ENCODE assay signal across 19 cellular contexts in the genomic region with DNA sequence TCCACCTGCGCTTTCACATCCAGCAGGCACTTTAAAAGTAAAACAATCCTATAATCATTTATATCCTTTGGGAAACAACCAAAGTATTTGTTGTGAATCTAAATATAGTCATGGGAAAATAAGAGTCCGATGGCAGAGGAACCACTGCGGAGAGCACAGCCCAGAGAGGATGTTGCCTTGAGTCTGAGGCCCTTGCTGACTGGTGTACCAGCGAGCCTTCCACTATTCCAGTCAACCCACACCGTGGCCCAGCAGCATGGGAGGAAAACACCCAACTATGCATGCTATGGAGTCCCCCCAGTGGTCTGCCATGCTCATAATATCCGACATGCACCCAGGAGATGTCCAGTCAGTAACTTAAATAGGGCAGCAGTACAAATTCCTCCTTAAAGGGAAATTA. TPM values are rescaled to one million over a fixed set of nuclear protein-coding genes. Genes with fewer than 3 reads are reported as not detected.
DNase-seq lines count a peak whose midpoint lies in the region; ATAC-seq, FAIRE-seq and TF ChIP-seq lines count a peak whose summit lies in the region.
"Had no signal": no experiment of that assay in that cellular context is flagged by ENCODE, and none has a peak within 500 bp of the region (broad histone marks: within the 10 kb centered on the region; RNA-seq: fewer than 3 reads in every experiment).

No MANE protein-coding gene starts in this region.

- DNase-seq in activated CD8-positive, alpha-beta memory T cell treated with anti-CD3 and anti-CD28 coated beads, Interleukin-2, amount 10 ng/mL, durations not matched to agents 7 days and 5 days: no peak
- DNase-seq in activated CD8-positive, alpha-beta memory T cell treated with anti-CD3 and anti-CD28 coated beads, Interleukin-2, amount 50 U/mL, for 4 hours: no peak
- DNase-seq in T-helper 17 cell (no peak), esophagus squamous epithelium (lab: John Stamatoyannopoulos, UW) (no peak), GM12891 (ENCODE audit: insufficient read length, low spot score) (no peak), GM19238 (ENCODE audit: insufficient read length, low spot score) (no peak), Caco-2 (no peak)
- DNase-seq: foreskin keratinocyte; naive thymus-derived CD8-positive, alpha-beta T cell; NCI-H1694; stimulated activated CD4-positive, alpha-beta T cell treated with anti-CD3 and anti-CD28 coated beads, Interleukin-1b, Interleukin-23, amount 100 ng/mL, for 48 hours had no signal

- intact Hi-C loops in esophagus squamous epithelium (cut with DNase I) (no loop called here), Caco-2 (cut with micrococcal nuclease; ENCODE audit: unreplicated experiment) (no loop called here)

- H3K4me3 ChIP-seq in esophagus squamous epithelium (no peak overlapping the region), subcutaneous abdominal adipose tissue (ENCODE audit: low read depth in 1 of 5, low read length in 5 of 5) (no peak overlapping the region), Caco-2 (ENCODE audit: low read depth, low read length) (no peak overlapping the region)
- H3K4me3 ChIP-seq: GM12878 had no signal

- H3K9ac ChIP-seq in subcutaneous abdominal adipose tissue (ENCODE audit: low read length in 5 of 5): no peak overlapping the region

- no peak for FAIRE-seq in GM12891 (lab: Jason Lieb, UNC)
- FAIRE-seq: bronchial epithelial cell, endometrium, GM12878, H1 had no signal

- H3K9me3 Mint-ChIP-seq in activated CD8-positive, alpha-beta memory T cell treated with anti-CD3 and anti-CD28 coated beads, Interleukin-2, amount 10 ng/mL, durations not matched to agents 7 days and 5 days (ENCODE audit: low read depth): no peaks in the 10 kb centered on the region
- no peaks in the 10 kb centered on the region for H3K9me3 Mint-ChIP-seq in Caco-2 (ENCODE audit: unreplicated experiment)
- H3K9me3 Mint-ChIP-seq: naive thymus-derived CD8-positive, alpha-beta T cell had no signal

- CTCF ChIA-PET in activated CD8-positive, alpha-beta memory T cell treated with anti-CD3 and anti-CD28 coated beads, Interleukin-2, amount 10 ng/mL, durations not matched to agents 7 days and 5 days (lab: Charles Lee): interaction anchor here (1.0 to 1.7 kb wide), 3 partner anchors 21 to 145 kb away, joined by 3 to 6 read pairs (median 3); no protein-coding TSS in a partner anchor
- CTCF ChIA-PET in Caco-2 (lab: Charles Lee): interaction anchor here (1.3 kb wide), 1 partner anchor 12 kb away, joined by 3 read pairs; no protein-coding TSS in a partner anchor

- ATAC-seq in activated CD8-positive, alpha-beta memory T cell treated with anti-CD3 and anti-CD28 coated beads, Interleukin-2, amount 10 ng/mL, durations not matched to agents 7 days and 5 days: no peak
- no peak for ATAC-seq in T-helper 17 cell
- ATAC-seq: GM12878; naive thymus-derived CD8-positive, alpha-beta T cell had no signal

- peaks cover 56% of the 10 kb centered on the region for H3K36me3 Mint-ChIP-seq in activated CD8-positive, alpha-beta memory T cell treated with anti-CD3 and anti-CD28 coated beads, Interleukin-2, amount 10 ng/mL, durations not matched to agents 7 days and 5 days
- peaks cover 6% of the 10 kb centered on the region for H3K36me3 Mint-ChIP-seq in T-helper 17 cell (ENCODE audit: low read depth)
- H3K36me3 Mint-ChIP-seq in Caco-2 (ENCODE audit: insufficient read depth, unreplicated experiment): peaks cover 22% of the 10 kb centered on the region

- TF ChIP-seq CTCF in esophagus squamous epithelium (IDR thresholded peaks at IDR 0.05): no peak
- TF ChIP-seq CTCF in Caco-2 (IDR thresholded peaks at IDR 0.05; ENCODE audit: insufficient read depth in 1 of 2, low read depth in 1 of 2, low read length in 1 of 2, severe bottlenecking in 1 of 2, unreplicated experiment in 1 of 2): no peak

- peak overlapping the region; percentile 91 for H3K27ac Mint-ChIP-seq in activated CD8-positive, alpha-beta memory T cell treated with anti-CD3 and anti-CD28 coated beads, Interleukin-2, amount 10 ng/mL, durations not matched to agents 7 days and 5 days
- H3K27ac Mint-ChIP-seq in T-helper 17 cell (peak overlapping the region; percentile 79), Caco-2 (ENCODE audit: unreplicated experiment) (no peak overlapping the region)

- no peak overlapping the region for H3K4me3 Mint-ChIP-seq in activated CD8-positive, alpha-beta memory T cell treated with anti-CD3 and anti-CD28 coated beads, Interleukin-2, amount 10 ng/mL, durations not matched to agents 7 days and 5 days
- H3K4me3 Mint-ChIP-seq in T-helper 17 cell (no peak overlapping the region), Caco-2 (ENCODE audit: unreplicated experiment) (no peak overlapping the region)

- H3K4me1 ChIP-seq in esophagus squamous epithelium (peaks cover 4 to 35% (median 9%) of the 10 kb centered on the region in 3 donors), subcutaneous abdominal adipose tissue (ENCODE audit: control insufficient read depth in 5 of 5, insufficient read depth in 5 of 5, low read length in 5 of 5) (peaks cover 3 to 27% (median 20%) of the 10 kb centered on the region in 5 donors), Caco-2 (no peaks in the 10 kb centered on the region)

- no TSS peak for BruUV-seq in Caco-2 (replicated peaks; lab: Mats Ljungman, UMichigan)

- H3K36me3 ChIP-seq in esophagus squamous epithelium (peaks cover 23 to 97% (median 26%) of the 10 kb centered on the region in 3 donors), subcutaneous abdominal adipose tissue (ENCODE audit: control insufficient read depth in 5 of 5, insufficient read depth in 5 of 5, low read length in 5 of 5) (peaks cover 20 to 54% (median 45%) of the 10 kb centered on the region in 5 donors), Caco-2 (ENCODE audit: control insufficient read depth, insufficient read depth, low read length) (peaks cover 8% of the 10 kb centered on the region)

- WGBS in esophagus squamous epithelium, 2 donors: 79 to 87% methylated on average over 6 of the region's 6 CpGs

- H3K27ac ChIP-seq in esophagus squamous epithelium (peak overlapping the region; percentile 54 to 71 (median 68)), subcutaneous abdominal adipose tissue (ENCODE audit: low read depth, low read length) (peak overlapping the region; percentile 70)

- TF ChIP-seq POLR2A in esophagus squamous epithelium (IDR thresholded peaks at IDR 0.05) (no peak), GM12891 (IDR thresholded peaks at IDR 0.05; ENCODE audit: low read depth, low read length) (no peak)

- no peaks in the 10 kb centered on the region for H3K27me3 Mint-ChIP-seq in activated CD8-positive, alpha-beta memory T cell treated with anti-CD3 and anti-CD28 coated beads, Interleukin-2, amount 10 ng/mL, durations not matched to agents 7 days and 5 days
- H3K27me3 Mint-ChIP-seq in T-helper 17 cell (no peaks in the 10 kb centered on the region), Caco-2 (ENCODE audit: insufficient read depth, unreplicated experiment) (no peaks in the 10 kb centered on the region)
- H3K27me3 Mint-ChIP-seq: naive thymus-derived CD8-positive, alpha-beta T cell had no signal

- H3K9me3 ChIP-seq in T-helper 17 cell (ENCODE audit: control insufficient read depth, low read length, poor library complexity, severe bottlenecking) (no peaks in the 10 kb centered on the region), esophagus squamous epithelium (no peaks in the 10 kb centered on the region), subcutaneous abdominal adipose tissue (ENCODE audit: control insufficient read depth in 5 of 5, low read length in 5 of 5) (no peaks in the 10 kb centered on the region), Caco-2 (no peaks in the 10 kb centered on the region)

- H3K27me3 ChIP-seq in esophagus squamous epithelium (no peaks in the 10 kb centered on the region), subcutaneous abdominal adipose tissue (ENCODE audit: control insufficient read depth in 5 of 5, insufficient read depth in 4 of 5, low read length in 5 of 5) (no peaks in the 10 kb centered on the region), Caco-2 (replicated peaks; ENCODE audit: control insufficient read depth, insufficient read depth, low read length) (no peaks in the 10 kb centered on the region)
- H3K27me3 ChIP-seq: foreskin keratinocyte had no signal

- peaks cover 43% of the 10 kb centered on the region for H3K4me1 Mint-ChIP-seq in activated CD8-positive, alpha-beta memory T cell treated with anti-CD3 and anti-CD28 coated beads, Interleukin-2, amount 10 ng/mL, durations not matched to agents 7 days and 5 days
- H3K4me1 Mint-ChIP-seq in T-helper 17 cell (peaks cover 16% of the 10 kb centered on the region), Caco-2 (ENCODE audit: low read depth, unreplicated experiment) (no peaks in the 10 kb centered on the region)

- POLR2A ChIA-PET in Caco-2 (lab: Charles Lee): no interaction called here

TF ChIP-seq in GM12891, 5 proteins besides CTCF, POLR2A, EP300 and RAD21:
- no peak for TF ChIP-seq TAF1 (IDR thresholded peaks at IDR 0.05; ENCODE audit: low read depth, low read length)
- TF ChIP-seq SPI1 (IDR thresholded peaks at IDR 0.05; ENCODE audit: low read depth, low read length): no peak
- no peak for TF ChIP-seq PAX5 (IDR thresholded peaks at IDR 0.05; ENCODE audit: insufficient read depth, low read length, severe bottlenecking)
- TF ChIP-seq POLR2AphosphoS5 (IDR thresholded peaks at IDR 0.05; ENCODE audit: low read depth, low read length): no peak
- no peak for TF ChIP-seq POU2F2 (IDR thresholded peaks at IDR 0.05; ENCODE audit: low read depth, low read length)

RNA-seq across cellular contexts. Expression of a gene that starts 21.6 kb away (rescaled TPM):
- total RNA-seq in activated CD8-positive, alpha-beta memory T cell treated with anti-CD3 and anti-CD28 coated beads, Interleukin-2, amount 10 ng/mL, durations not matched to agents 7 days and 5 days: 10 to 100 TPM; 74.6 to 84.0 TPM
- total RNA-seq in T-helper 17 cell: 10 to 100 TPM; 57.4 to 61.2 TPM
- total RNA-seq in esophagus squamous epithelium: 10 to 100 TPM; 16.0 to 45.2 (median 18.1) TPM
- polyA plus RNA-seq in GM12891 (2012; ENCODE audit: low read depth, missing spikeins): 10.7 TPM
- total RNA-seq in Caco-2 (2022): 47.4 and 48.6 TPM in 2 replicates

RNA-seq across cellular contexts. Expression of a gene that starts 26.0 kb away (rescaled TPM):
- total RNA-seq in activated CD8-positive, alpha-beta memory T cell treated with anti-CD3 and anti-CD28 coated beads, Interleukin-2, amount 10 ng/mL, durations not matched to agents 7 days and 5 days: not detected
- total RNA-seq in T-helper 17 cell (not detected), esophagus squamous epithelium (under 1 TPM in 2 of 4 donors, not detected in 2; 0.13 to 0.19 TPM), Caco-2 (2022) (0.07 and 0.09 TPM in 2 replicates)
- polyA plus RNA-seq in GM12891 (2012; ENCODE audit: low read depth, missing spikeins): not detected
- total RNA-seq: GM12878; LHCN-M2; naive thymus-derived CD8-positive, alpha-beta T cell; SK-MEL-5 had no signal
- polyA plus RNA-seq: GM12878, liver had no signal
